1 cellular context compared by ENCODE assay signal in genomic region chr22:49965291-49966040, GRCh38.
TF ChIP-seq lines count a peak whose summit lies in the region.

No MANE protein-coding gene starts in this region.

TF ChIP-seq in IMR-90, 13 proteins besides CTCF, POLR2A, EP300 and RAD21 (continued from another document):
- no peak for TF ChIP-seq RCOR1 (IDR thresholded peaks at IDR 0.05; ENCODE audit: insufficient replicate concordance, low read length)
- no peak for TF ChIP-seq RFX5 (IDR thresholded peaks at IDR 0.05; ENCODE audit: low read depth, low read length)
- TF ChIP-seq MXI1 (IDR thresholded peaks at IDR 0.05; ENCODE audit: borderline replicate concordance, low read depth, low read length), result no peak
- TF ChIP-seq BHLHE40 (IDR thresholded peaks at IDR 0.05; ENCODE audit: low read depth, low read length), result no peak
- TF ChIP-seq NFE2L2 (IDR thresholded peaks at IDR 0.05; ENCODE audit: low read depth, low read length), result no peak
- no peak for TF ChIP-seq SMC3 (IDR thresholded peaks at IDR 0.05; ENCODE audit: low read depth, low read length)
- TF ChIP-seq MAZ (IDR thresholded peaks at IDR 0.05; ENCODE audit: borderline replicate concordance, low read depth, low read length), result no peak
TF ChIP-seq in IMR-90: peak in this region for 0.
